Comparison of ENCODE assay signal across 17 cellular contexts in the genomic region with DNA sequence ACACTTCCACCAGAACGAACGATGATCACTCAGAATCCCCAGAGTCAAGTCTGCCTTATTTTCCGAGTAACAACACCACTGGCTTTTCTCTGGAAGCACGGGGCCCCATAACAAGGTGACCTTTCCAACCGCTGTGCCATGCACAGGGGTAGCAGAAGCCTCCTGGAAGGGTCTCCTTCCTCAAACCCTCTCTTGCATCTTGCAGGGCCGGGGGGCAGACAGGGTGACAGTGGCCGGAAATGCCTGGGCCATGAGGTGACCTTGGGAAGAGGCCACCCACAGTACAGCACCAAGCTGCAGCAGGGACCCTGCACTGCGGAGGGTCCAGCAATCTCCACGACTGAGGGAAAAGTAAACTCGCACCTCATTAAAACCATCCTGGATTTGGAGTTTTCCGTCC.
DNase-seq lines count a peak whose midpoint lies in the region; ATAC-seq and TF ChIP-seq lines count a peak whose summit lies in the region.
"Had no signal": no experiment of that assay in that cellular context is flagged by ENCODE, and none has a peak within 500 bp of the region (broad histone marks: within the 10 kb centered on the region; RNA-seq: fewer than 3 reads in every experiment).

No MANE protein-coding gene starts in this region.

- H3K27me3 ChIP-seq in Panc1 (ENCODE audit: control insufficient read depth, insufficient read depth, low read length): no peaks in the 10 kb centered on the region
- H3K27me3 ChIP-seq in stomach: no peaks in the 10 kb centered on the region
- H3K27me3 ChIP-seq in CD4-positive, alpha-beta T cell (ENCODE audit: control insufficient read depth, insufficient read depth, low read length): no peaks in the 10 kb centered on the region
- H3K27me3 ChIP-seq: BE2C had no signal

- TF ChIP-seq CTCF in Panc1 (IDR thresholded peaks at IDR 0.05): no peak
- no peak for TF ChIP-seq CTCF in coronary artery (IDR thresholded peaks at IDR 0.05)
- no peak for TF ChIP-seq CTCF in nephron progenitor cell (IDR thresholded peaks at IDR 0.05)
- TF ChIP-seq CTCF in stomach (IDR thresholded peaks at IDR 0.05): no peak
- no peak for TF ChIP-seq CTCF in CD4-positive, alpha-beta T cell (IDR thresholded peaks at IDR 0.05)

- DNase-seq in Panc1 (ENCODE audit: low read depth, low spot score) (no peak), coronary artery (ENCODE audit: low spot score) (peak; percentile 16), nephron progenitor cell (no peak), stomach (peak; percentile 17), DMS53 (lab: John Stamatoyannopoulos, UW) (no peak), HuH-7.5 (ENCODE audit: low spot score) (no peak)
- DNase-seq in activated T-cell treated with anti-CD3 and anti-CD28 coated beads, Interleukin-2, amount 50 U/mL, for 1 hour: no peak
- no peak for DNase-seq in CD4-positive, alpha-beta T cell
- DNase-seq: ACHN; BE2C; C1 segment of cervical spinal cord; CD4-positive, CD25-positive, alpha-beta regulatory T cell; DMS79; GDM1 had no signal

- CTCF ChIA-PET in Panc1 (lab: Charles Lee): no interaction called here
- CTCF ChIA-PET in CD4-positive, alpha-beta T cell (lab: Charles Lee): no interaction called here

- POLR2A ChIA-PET in Panc1 (lab: Charles Lee): interaction anchor here (0.6 kb wide), 1 partner anchor 10 kb away, joined by 7 read pairs; no protein-coding TSS in a partner anchor
- POLR2A ChIA-PET in CD4-positive, alpha-beta T cell (lab: Charles Lee): no interaction called here

- no peaks in the 10 kb centered on the region for H3K27me3 Mint-ChIP-seq in nephron progenitor cell (ENCODE audit: low read depth, poor library complexity)
- no peaks in the 10 kb centered on the region for H3K27me3 Mint-ChIP-seq in CD4-positive, alpha-beta T cell
- H3K27me3 Mint-ChIP-seq: CD4-positive, CD25-positive, alpha-beta regulatory T cell had no signal

- H3K4me3 ChIP-seq in Panc1 (ENCODE audit: low read depth in 2 of 2, low read length in 2 of 2) (no peak overlapping the region), coronary artery (no peak overlapping the region), stomach (no peak overlapping the region)
- H3K4me3 ChIP-seq: HAP-1 had no signal

- H3K36me3 Mint-ChIP-seq in nephron progenitor cell (ENCODE audit: low read depth): peaks cover 54% of the 10 kb centered on the region
- H3K36me3 Mint-ChIP-seq in CD4-positive, alpha-beta T cell (ENCODE audit: low read depth): no peaks in the 10 kb centered on the region
- H3K36me3 Mint-ChIP-seq: CD4-positive, CD25-positive, alpha-beta regulatory T cell had no signal

- no peak for TF ChIP-seq POLR2A in stomach (IDR thresholded peaks at IDR 0.05)

- BruUV-seq in Panc1 (replicated peaks; lab: Mats Ljungman, UMichigan): no TSS peak

- no peak for TF ChIP-seq EP300 in stomach (IDR thresholded peaks at IDR 0.05)

- peak overlapping the region; percentile 16 for H3K27ac Mint-ChIP-seq in nephron progenitor cell
- no peak overlapping the region for H3K27ac Mint-ChIP-seq in CD4-positive, alpha-beta T cell
- H3K27ac Mint-ChIP-seq: CD4-positive, CD25-positive, alpha-beta regulatory T cell had no signal

- peaks cover 51% of the 10 kb centered on the region for H3K4me1 ChIP-seq in Panc1 (ENCODE audit: control insufficient read depth, insufficient read depth, low read length)
- no peaks in the 10 kb centered on the region for H3K4me1 ChIP-seq in stomach
- H3K4me1 ChIP-seq: BE2C, HAP-1 had no signal

- H3K9me3 ChIP-seq in Panc1 (ENCODE audit: control insufficient read depth, insufficient read depth, low read depth, low read length) (no peaks in the 10 kb centered on the region), stomach (no peaks in the 10 kb centered on the region)
- no peaks in the 10 kb centered on the region for H3K9me3 ChIP-seq in CD4-positive, alpha-beta T cell (ENCODE audit: control insufficient read depth, low read length)
- H3K9me3 ChIP-seq: BE2C, Caco-2, HAP-1 had no signal

- no peak for ATAC-seq in Panc1
- no peak for ATAC-seq in CD4-positive, alpha-beta T cell (ENCODE audit: poor library complexity)

- intact Hi-C loops in Panc1 (cut with micrococcal nuclease; ENCODE audit: unreplicated experiment): loop anchor here (10.0 kb wide), 1 partner anchor 129 kb away; no protein-coding TSS in a partner anchor
- intact Hi-C loops in stomach (cut with DNase I; ENCODE audit: low total_unique reads): no loop called here
- intact Hi-C loops in CD4-positive, alpha-beta T cell (cut with DNase I, micrococcal nuclease): no loop called here

- in situ Hi-C loops in Panc1 (cut with HindIII; ENCODE audit: low pct_unique_long_range_greater_than_20kb, low sequenced_read_pairs): no loop called here

- no peaks in the 10 kb centered on the region for H3K9me3 Mint-ChIP-seq in nephron progenitor cell
- no peaks in the 10 kb centered on the region for H3K9me3 Mint-ChIP-seq in CD4-positive, alpha-beta T cell

- peak overlapping the region; percentile 99 for H3K27ac ChIP-seq in Panc1 (ENCODE audit: low read length)
- no peak overlapping the region for H3K27ac ChIP-seq in coronary artery
- H3K27ac ChIP-seq in stomach: no peak overlapping the region
- H3K27ac ChIP-seq in CD4-positive, alpha-beta T cell (ENCODE audit: low read depth, low read length): no peak overlapping the region
- H3K27ac ChIP-seq: KMS-11 had no signal

- H3K4me3 Mint-ChIP-seq in nephron progenitor cell: no peak overlapping the region
- no peak overlapping the region for H3K4me3 Mint-ChIP-seq in CD4-positive, alpha-beta T cell
- H3K4me3 Mint-ChIP-seq: CD4-positive, CD25-positive, alpha-beta regulatory T cell had no signal

- H3K36me3 ChIP-seq in Panc1 (ENCODE audit: control insufficient read depth, insufficient read depth, low read length) (no peaks in the 10 kb centered on the region), stomach (peaks cover 3 to 72% (median 49%) of the 10 kb centered on the region in 4 donors)
- H3K36me3 ChIP-seq: BE2C, HAP-1 had no signal

- 85 to 92% (median 87%) methylated on average over 11 of the region's 11 CpGs for WGBS in stomach, 5 donors

- peaks cover 7% of the 10 kb centered on the region for H3K4me1 Mint-ChIP-seq in nephron progenitor cell
- no peaks in the 10 kb centered on the region for H3K4me1 Mint-ChIP-seq in CD4-positive, alpha-beta T cell (ENCODE audit: low read depth)
- H3K4me1 Mint-ChIP-seq: CD4-positive, CD25-positive, alpha-beta regulatory T cell had no signal

Comparison
In these comparisons a context has a peak if more than half of its experiments do, and no peak if none do; other contexts are left out.
1. DNase-seq: peak in coronary artery (single experiment) and stomach (single experiment); none in Panc1 (single experiment), nephron progenitor cell (single experiment), activated T-cell treated with anti-CD3 and anti-CD28 coated beads, Interleukin-2, amount 50 U/mL, for 1 hour (single experiment), CD4-positive, alpha-beta T cell (0 of 10), DMS53 (single experiment) and HuH-7.5 (single experiment).